10 cellular contexts compared by ENCODE assay signal in genomic region chr1:3907031-3907534, GRCh38. TPM values are rescaled to one million over a fixed set of nuclear protein-coding genes. Genes with fewer than 3 reads are reported as not detected.
DNase-seq lines count a peak whose midpoint lies in the region; ATAC-seq, FAIRE-seq and TF ChIP-seq lines count a peak whose summit lies in the region.
"Had no signal": no experiment of that assay in that cellular context is flagged by ENCODE, and none has a peak within 500 bp of the region (broad histone marks: within the 10 kb centered on the region; RNA-seq: fewer than 3 reads in every experiment).

No MANE protein-coding gene starts in this region.

- WGBS in heart right ventricle, 2 donors = 64 to 66% methylated on average over 22 of the region's 22 CpGs
- 39% methylated on average over 9 of the region's 22 CpGs for WGBS in suprapubic skin

- FAIRE-seq in urothelium cell line (lab: Jason Lieb, UNC) = no peak

- H3K4me3 Mint-ChIP-seq in glutamatergic neuron (ENCODE audit: unreplicated experiment) = no peak overlapping the region
- H3K4me3 Mint-ChIP-seq: brain, T-helper 17 cell had no signal

- H3K27me3 ChIP-seq in heart right ventricle = peaks cover 0 to 27% (median 22%) of the 10 kb centered on the region in 7 donors
- no peaks in the 10 kb centered on the region for H3K27me3 ChIP-seq in RWPE2 (ENCODE audit: insufficient read depth, poor library complexity, severe bottlenecking)
- H3K27me3 ChIP-seq in suprapubic skin = peaks cover 12% of the 10 kb centered on the region
- no peaks in the 10 kb centered on the region for H3K27me3 ChIP-seq in vagina

- H3K27ac Mint-ChIP-seq in glutamatergic neuron (ENCODE audit: unreplicated experiment) = no peak overlapping the region
- H3K27ac Mint-ChIP-seq: brain, T-helper 17 cell had no signal

- intact Hi-C loops in cardiac septum (cut with DNase I) = no loop called here
- intact Hi-C loops in heart right ventricle (cut with DNase I) = no loop called here
- intact Hi-C loops in vagina (cut with DNase I) = no loop called here

- H3K4me1 Mint-ChIP-seq in glutamatergic neuron (ENCODE audit: low read depth, unreplicated experiment) = peaks cover 13% of the 10 kb centered on the region

- no peak for TF ChIP-seq POLR2A in suprapubic skin (IDR thresholded peaks at IDR 0.05)
- no peak for TF ChIP-seq POLR2A in vagina (IDR thresholded peaks at IDR 0.05)

- DNase-seq in cardiac septum (ENCODE audit: low spot score) = peak; percentile 47
- no peak for DNase-seq in heart right ventricle
- peak; percentile 39 for DNase-seq in RWPE2 (ENCODE audit: low spot score)
- peak; percentile 51 for DNase-seq in glutamatergic neuron
- DNase-seq in suprapubic skin (ENCODE audit: low spot score in 2 of 2) = peak; percentile 52 to 77
- DNase-seq in SK-N-DZ (ENCODE audit: low spot score) = no peak
- no peak for DNase-seq in vagina (ENCODE audit: extremely low spot score in 2 of 2)
- no peak for DNase-seq in urothelium cell line (ENCODE audit: low spot score)
- DNase-seq: T-helper 17 cell had no signal

- peaks cover 4% of the 10 kb centered on the region for H3K27me3 Mint-ChIP-seq in glutamatergic neuron (ENCODE audit: unreplicated experiment)

- no peak for TF ChIP-seq EP300 in suprapubic skin (IDR thresholded peaks at IDR 0.05)

- H3K9me3 ChIP-seq in heart right ventricle = no peaks in the 10 kb centered on the region
- no peaks in the 10 kb centered on the region for H3K9me3 ChIP-seq in RWPE2 (ENCODE audit: severe bottlenecking)
- no peaks in the 10 kb centered on the region for H3K9me3 ChIP-seq in suprapubic skin
- no peaks in the 10 kb centered on the region for H3K9me3 ChIP-seq in vagina

- no peak overlapping the region for H3K27ac ChIP-seq in heart right ventricle
- no peak overlapping the region for H3K27ac ChIP-seq in RWPE2 (ENCODE audit: poor library complexity, severe bottlenecking)
- H3K27ac ChIP-seq in suprapubic skin = no peak overlapping the region
- H3K27ac ChIP-seq in vagina = no peak overlapping the region

- H3K9me3 Mint-ChIP-seq in glutamatergic neuron (ENCODE audit: unreplicated experiment) = peaks cover 5% of the 10 kb centered on the region

- no peaks in the 10 kb centered on the region for H3K36me3 Mint-ChIP-seq in glutamatergic neuron (ENCODE audit: unreplicated experiment)
- H3K36me3 Mint-ChIP-seq: brain had no signal

- TF ChIP-seq CTCF in heart right ventricle (IDR thresholded peaks at IDR 0.05) (peak in 1 of 9 donors; percentile 26), RWPE2 (IDR thresholded peaks at IDR 0.05; ENCODE audit: poor library complexity, severe bottlenecking) (no peak), glutamatergic neuron (IDR thresholded peaks at IDR 0.05; ENCODE audit: partially characterized antibody, unreplicated experiment) (no peak), suprapubic skin (IDR thresholded peaks at IDR 0.05) (no peak), vagina (IDR thresholded peaks at IDR 0.05) (no peak)

- no peak for ATAC-seq in heart right ventricle
- no peak for ATAC-seq in RWPE2 (ENCODE audit: low read depth)
- ATAC-seq: T-helper 17 cell had no signal

- peaks cover 0 to 5% (median 0%) of the 10 kb centered on the region in 9 donors for H3K4me1 ChIP-seq in heart right ventricle
- H3K4me1 ChIP-seq in RWPE2 (ENCODE audit: insufficient read depth, poor library complexity, severe bottlenecking) = no peaks in the 10 kb centered on the region
- peaks cover 10% of the 10 kb centered on the region for H3K4me1 ChIP-seq in suprapubic skin
- H3K4me1 ChIP-seq in vagina = peaks cover 5% of the 10 kb centered on the region

- H3K4me3 ChIP-seq in heart right ventricle (no peak overlapping the region), RWPE2 (ENCODE audit: severe bottlenecking) (no peak overlapping the region), suprapubic skin (no peak overlapping the region), vagina (no peak overlapping the region)

- no peaks in the 10 kb centered on the region for H3K36me3 ChIP-seq in heart right ventricle
- no peaks in the 10 kb centered on the region for H3K36me3 ChIP-seq in RWPE2 (ENCODE audit: low read depth)
- no peaks in the 10 kb centered on the region for H3K36me3 ChIP-seq in suprapubic skin
- no peaks in the 10 kb centered on the region for H3K36me3 ChIP-seq in vagina

RNA-seq across cellular contexts. Expression of gene C1orf174, which starts 7.0 kb away (rescaled TPM):
- total RNA-seq in cardiac septum (11.5 TPM), heart right ventricle (10 to 100 TPM in 5 of 10 donors, 1 to 10 TPM in 5; 7.5 to 13.4 (median 10.5) TPM), glutamatergic neuron (ENCODE audit: unreplicated experiment) (16.9 TPM), suprapubic skin (10 to 100 TPM; 16.0 to 25.3 (median 19.7) TPM), vagina (19.4 TPM)
- polyA plus RNA-seq in heart right ventricle = 10 to 100 TPM; 10.7 to 12.1 TPM
- polyA plus RNA-seq in SK-N-DZ (2014; cell fraction: cytosol; rRNA removed) = 15.3 TPM in 2 replicates
- polyA plus RNA-seq in SK-N-DZ (2014; cell fraction: nucleus; rRNA removed) = 13.4 and 26.5 TPM in 2 replicates

RNA-seq across cellular contexts. Expression of gene DFFB, which starts 49.8 kb away (rescaled TPM):
- total RNA-seq in cardiac septum (2.9 TPM), heart right ventricle (1 to 10 TPM; 1.2 to 4.1 (median 2.3) TPM), glutamatergic neuron (ENCODE audit: unreplicated experiment) (16.4 TPM), suprapubic skin (1 to 10 TPM; 2.7 to 6.8 (median 4.2) TPM), vagina (8.8 TPM)
- polyA plus RNA-seq in heart right ventricle = 1 to 10 TPM; 1.5 to 7.9 TPM
- polyA plus RNA-seq in SK-N-DZ (2014; cell fraction: cytosol; rRNA removed) = 8.6 and 9.7 TPM in 2 replicates
- polyA plus RNA-seq in SK-N-DZ (2014; cell fraction: nucleus; rRNA removed) = 6.7 and 12.9 TPM in 2 replicates

RNA-seq across cellular contexts. Expression of gene CEP104, which starts 50.1 kb away (rescaled TPM):
- total RNA-seq in cardiac septum = 32.0 TPM
- total RNA-seq in heart right ventricle = 10 to 100 TPM; 20.6 to 42.9 (median 29.0) TPM
- 1 to 10 TPM; 4.9 to 7.8 TPM for polyA plus RNA-seq in heart right ventricle
- 102 TPM for total RNA-seq in glutamatergic neuron (ENCODE audit: unreplicated experiment)
- total RNA-seq in suprapubic skin = 10 to 100 TPM; 16.1 to 56.7 (median 39.6) TPM
- polyA plus RNA-seq in SK-N-DZ (2014; cell fraction: cytosol; rRNA removed) = 12.4 and 21.0 TPM in 2 replicates
- 11.6 and 44.0 TPM in 2 replicates for polyA plus RNA-seq in SK-N-DZ (2014; cell fraction: nucleus; rRNA removed)
- 62.9 TPM for total RNA-seq in vagina

Comparison
In these comparisons a context has a peak if more than half of its experiments do, and no peak if none do; other contexts are left out.
1. DNase-seq: peak in cardiac septum (single experiment), RWPE2 (single experiment), glutamatergic neuron (single experiment) and suprapubic skin (2 of 2); none in heart right ventricle (0 of 2), SK-N-DZ (single experiment), vagina (0 of 2) and urothelium cell line (single experiment).